8 cellular contexts compared by ENCODE assay signal in genomic region chr10:99732033-99732912, GRCh38. TPM values are rescaled to one million over a fixed set of nuclear protein-coding genes. Genes with fewer than 3 reads are reported as not detected.
DNase-seq lines count a peak whose midpoint lies in the region; ATAC-seq and TF ChIP-seq lines count a peak whose summit lies in the region.

TSS of gene COX15 (minus strand) at chr10:99732127. CDS start at chr10:99732049, 78 bp downstream.
A gene with protein sequence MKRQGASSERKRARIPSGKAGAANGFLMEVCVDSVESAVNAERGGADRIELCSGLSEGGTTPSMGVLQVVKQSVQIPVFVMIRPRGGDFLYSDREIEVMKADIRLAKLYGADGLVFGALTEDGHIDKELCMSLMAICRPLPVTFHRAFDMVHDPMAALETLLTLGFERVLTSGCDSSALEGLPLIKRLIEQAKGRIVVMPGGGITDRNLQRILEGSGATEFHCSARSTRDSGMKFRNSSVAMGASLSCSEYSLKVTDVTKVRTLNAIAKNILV (plus strand): TSS chr10:99732234. CDS start chr10:99732349, 115 bp downstream.

- DNase-seq in COLO829 (ENCODE audit: low spot score) = peak; percentile 84
- DNase-seq in GM20000 (ENCODE audit: low spot score) = peak; percentile 91
- peak; percentile 98 for DNase-seq in HT-29 (ENCODE audit: low spot score)
- peak; percentile 92 for DNase-seq in NK-92 treated with Interleukin-12 subunit alpha and Interleukin-12 subunit beta, amount 100 ng/mL, for 24 hours (lab: John Stamatoyannopoulos, UW)
- peak; percentile 95 for DNase-seq in activated CD8-positive, alpha-beta memory T cell treated with anti-CD3 and anti-CD28 coated beads for 24 hours
- DNase-seq in effector CD8-positive, alpha-beta T cell (lab: John Stamatoyannopoulos, UW) = peak; percentile 89
- DNase-seq in lung (ENCODE audit: low spot score) = peak; percentile 97
- peak; percentile 88 to 89 (median 89) for DNase-seq in stimulated activated CD4-positive, alpha-beta T cell treated with anti-CD3 and anti-CD28 coated beads, TNF-alpha, amount 100 ng/mL, for 4 hours (ENCODE audit: low read depth in 3 of 3)

- peaks cover 5 to 6% of the 10 kb centered on the region in 2 donors for H3K4me1 ChIP-seq in lung (ENCODE audit: control insufficient read depth in 2 of 2, insufficient read depth in 2 of 2, low read length in 2 of 2)

- no peaks in the 10 kb centered on the region for H3K27me3 ChIP-seq in lung (ENCODE audit: control insufficient read depth, insufficient read depth)

- WGBS in lung, 2 donors = 0% methylated on average over 75 to 76 of the region's 76 CpGs

- peak; percentile 94 for ATAC-seq in lung (ENCODE audit: insufficient read depth, low FRiP score)

- peak within 1 kb of the TSS; percentile 90 to 96 for H3K27ac ChIP-seq in lung (ENCODE audit: low read depth in 1 of 2, low read length in 1 of 2)

- no peaks in the 10 kb centered on the region for H3K9me3 ChIP-seq in lung (ENCODE audit: control insufficient read depth in 2 of 2, insufficient read depth in 1 of 2, low read length in 1 of 2)

- TF ChIP-seq CTCF in GM20000 (IDR thresholded peaks at IDR 0.05; ENCODE audit: extremely low read depth, missing control alignments) (no peak), lung (IDR thresholded peaks at IDR 0.05; ENCODE audit: control extremely low read depth, extremely low read depth) (no peak)

- peak within 1 kb of the TSS; percentile 99 for H3K4me3 ChIP-seq in lung

- peaks cover 0 to 2% of the 10 kb centered on the region in 2 donors for H3K36me3 ChIP-seq in lung (ENCODE audit: control insufficient read depth in 2 of 2, insufficient read depth in 2 of 2, low read length in 2 of 2)

RNA-seq across cellular contexts. Expression of gene COX15, which starts in this region (rescaled TPM):
- total RNA-seq in HT-29 (2014; rRNA removed; shearing (Covaris generic)) = 18.2 and 20.1 TPM in 2 replicates
- total RNA-seq in lung = 10 to 100 TPM; 37.6 to 37.7 TPM
- 10 to 100 TPM; 13.5 to 15.5 TPM for polyA plus RNA-seq in lung

RNA-seq across cellular contexts. Expression of the second gene that starts in this region (rescaled TPM):
- 7.1 and 8.1 TPM in 2 replicates for total RNA-seq in HT-29 (2014; rRNA removed; shearing (Covaris generic))
- 10 to 100 TPM; 13.0 to 20.2 TPM for total RNA-seq in lung
- 10 to 100 TPM; 20.9 to 24.7 TPM for polyA plus RNA-seq in lung

Comparison
In these comparisons a context has a peak if more than half of its experiments do, and no peak if none do; other contexts are left out.
1. Peak in every context shown above with its lines: DNase-seq, ATAC-seq, H3K4me3 ChIP-seq and H3K27ac ChIP-seq.